14 cellular contexts compared by ENCODE assay signal in genomic region chr1:155925506-155925905, GRCh38. TPM values are rescaled to one million over a fixed set of nuclear protein-coding genes. Genes with fewer than 3 reads are reported as not detected.
DNase-seq lines count a peak whose midpoint lies in the region; ATAC-seq and FAIRE-seq lines count a peak whose summit lies in the region.
"Had no signal": no experiment of that assay in that cellular context is flagged by ENCODE, and none has a peak within 500 bp of the region (broad histone marks: within the 10 kb centered on the region; RNA-seq: fewer than 3 reads in every experiment).

No MANE protein-coding gene starts in this region.

- peaks cover 63% of the 10 kb centered on the region for H3K36me3 Mint-ChIP-seq in activated CD8-positive, alpha-beta memory T cell treated with anti-CD3 and anti-CD28 coated beads, Interleukin-2, amount 10 ng/mL, durations not matched to agents 7 days and 5 days
- H3K36me3 Mint-ChIP-seq in CD4-positive, CD25-positive, alpha-beta regulatory T cell: peaks cover 49% of the 10 kb centered on the region
- no peaks in the 10 kb centered on the region for H3K36me3 Mint-ChIP-seq in activated T-helper 17 cell treated with anti-CD3 and anti-CD28 coated beads, Interleukin-2, amount 50 U/mL, for 72 hours (ENCODE audit: low read depth)
- H3K36me3 Mint-ChIP-seq: IgD-negative memory B cell had no signal

- H3K4me1 ChIP-seq in CD4-positive, CD25-positive, alpha-beta regulatory T cell (ENCODE audit: control insufficient read depth, insufficient read depth, low read length, poor library complexity, severe bottlenecking): peaks cover 8% of the 10 kb centered on the region
- H3K4me1 ChIP-seq in small intestine (ENCODE audit: control insufficient read depth in 2 of 2, insufficient read depth in 1 of 2, low read depth in 1 of 2, low read length in 1 of 2): no peaks in the 10 kb centered on the region
- H3K4me1 ChIP-seq: HAP-1 had no signal

- no peak overlapping the region for H3K4me3 Mint-ChIP-seq in activated CD8-positive, alpha-beta memory T cell treated with anti-CD3 and anti-CD28 coated beads, Interleukin-2, amount 10 ng/mL, durations not matched to agents 7 days and 5 days
- no peak overlapping the region for H3K4me3 Mint-ChIP-seq in CD4-positive, CD25-positive, alpha-beta regulatory T cell
- no peak overlapping the region for H3K4me3 Mint-ChIP-seq in activated T-helper 17 cell treated with anti-CD3 and anti-CD28 coated beads, Interleukin-2, amount 50 U/mL, for 72 hours
- H3K4me3 Mint-ChIP-seq: IgD-negative memory B cell had no signal

- WGBS in small intestine, 3 donors: 54 to 86% (median 65%) methylated on average over 2 of the region's 2 CpGs

- peak; percentile 42 for DNase-seq in activated CD8-positive, alpha-beta memory T cell treated with anti-CD3 and anti-CD28 coated beads, Interleukin-2, amount 50 U/mL, for 48 hours
- no peak for DNase-seq in activated CD8-positive, alpha-beta memory T cell treated with anti-CD3 and anti-CD28 coated beads, Interleukin-2, amount 10 ng/mL, durations not matched to agents 7 days and 5 days
- no peak for DNase-seq in CD4-positive, CD25-positive, alpha-beta regulatory T cell
- DNase-seq in small intestine (peak; percentile 87), NCI-H1694 treated with DMSO at 0.1 percent for 48 hours (lab: John Stamatoyannopoulos, UW) (no peak)
- DNase-seq: 8988T, AML-193, DMS53 had no signal

- H3K9me3 ChIP-seq in CD4-positive, CD25-positive, alpha-beta regulatory T cell (ENCODE audit: control insufficient read depth in 2 of 2, low read length in 2 of 2): no peaks in the 10 kb centered on the region
- no peaks in the 10 kb centered on the region for H3K9me3 ChIP-seq in small intestine (ENCODE audit: control insufficient read depth, low read depth)
- H3K9me3 ChIP-seq: BLaER1, HAP-1 had no signal

- ATAC-seq in activated CD8-positive, alpha-beta memory T cell treated with anti-CD3 and anti-CD28 coated beads, Interleukin-2, amount 10 ng/mL, durations not matched to agents 7 days and 5 days: no peak
- ATAC-seq in CD4-positive, CD25-positive, alpha-beta regulatory T cell (ENCODE audit: low read depth in 2 of 2): no peak
- no peak for ATAC-seq in activated T-helper 17 cell treated with anti-CD3 and anti-CD28 coated beads, Interleukin-2, amount 50 U/mL, for 72 hours (replicated peaks)
- ATAC-seq in GM19035 (IDR thresholded peaks at IDR 0.05; ENCODE audit: unreplicated experiment): no peak

- peaks cover 93% of the 10 kb centered on the region for H3K36me3 ChIP-seq in CD4-positive, CD25-positive, alpha-beta regulatory T cell (ENCODE audit: control insufficient read depth, insufficient read depth, low read length)
- peaks cover 24 to 27% of the 10 kb centered on the region in 2 donors for H3K36me3 ChIP-seq in small intestine (ENCODE audit: control insufficient read depth in 2 of 2, insufficient read depth in 2 of 2, low read length in 2 of 2)

- no peaks in the 10 kb centered on the region for H3K27me3 Mint-ChIP-seq in activated CD8-positive, alpha-beta memory T cell treated with anti-CD3 and anti-CD28 coated beads, Interleukin-2, amount 10 ng/mL, durations not matched to agents 7 days and 5 days
- no peaks in the 10 kb centered on the region for H3K27me3 Mint-ChIP-seq in CD4-positive, CD25-positive, alpha-beta regulatory T cell
- H3K27me3 Mint-ChIP-seq in activated T-helper 17 cell treated with anti-CD3 and anti-CD28 coated beads, Interleukin-2, amount 50 U/mL, for 72 hours: no peaks in the 10 kb centered on the region
- H3K27me3 Mint-ChIP-seq: IgD-negative memory B cell had no signal

- no peaks in the 10 kb centered on the region for H3K27me3 ChIP-seq in CD4-positive, CD25-positive, alpha-beta regulatory T cell (ENCODE audit: control insufficient read depth, insufficient read depth, low read length)
- H3K27me3 ChIP-seq in small intestine (ENCODE audit: control insufficient read depth in 2 of 2, insufficient read depth in 2 of 2, low read length in 2 of 2): no peaks in the 10 kb centered on the region
- H3K27me3 ChIP-seq: BLaER1 had no signal

- no peak overlapping the region for H3K4me3 ChIP-seq in CD4-positive, CD25-positive, alpha-beta regulatory T cell (ENCODE audit: low read depth, low read length)
- no peak overlapping the region for H3K4me3 ChIP-seq in small intestine (ENCODE audit: low read depth in 1 of 2, low read length in 2 of 2)
- H3K4me3 ChIP-seq: BLaER1, HAP-1 had no signal

- CTCF ChIA-PET in activated CD8-positive, alpha-beta memory T cell treated with anti-CD3 and anti-CD28 coated beads, Interleukin-2, amount 10 ng/mL, durations not matched to agents 7 days and 5 days (lab: Charles Lee): interaction anchor here (1.6 kb wide), 1 partner anchor 675 kb away, joined by 3 read pairs; no protein-coding TSS in a partner anchor

- H3K4me1 Mint-ChIP-seq in activated CD8-positive, alpha-beta memory T cell treated with anti-CD3 and anti-CD28 coated beads, Interleukin-2, amount 10 ng/mL, durations not matched to agents 7 days and 5 days: peaks cover 24% of the 10 kb centered on the region
- peaks cover 3 to 18% (median 16%) of the 10 kb centered on the region in 4 donors for H3K4me1 Mint-ChIP-seq in CD4-positive, CD25-positive, alpha-beta regulatory T cell
- H3K4me1 Mint-ChIP-seq in activated T-helper 17 cell treated with anti-CD3 and anti-CD28 coated beads, Interleukin-2, amount 50 U/mL, for 72 hours: peaks cover 8% of the 10 kb centered on the region

- no peaks in the 10 kb centered on the region for H3K9me3 Mint-ChIP-seq in activated CD8-positive, alpha-beta memory T cell treated with anti-CD3 and anti-CD28 coated beads, Interleukin-2, amount 10 ng/mL, durations not matched to agents 7 days and 5 days (ENCODE audit: low read depth)
- H3K9me3 Mint-ChIP-seq in CD4-positive, CD25-positive, alpha-beta regulatory T cell: no peaks in the 10 kb centered on the region
- no peaks in the 10 kb centered on the region for H3K9me3 Mint-ChIP-seq in activated T-helper 17 cell treated with anti-CD3 and anti-CD28 coated beads, Interleukin-2, amount 50 U/mL, for 72 hours
- H3K9me3 Mint-ChIP-seq: IgD-negative memory B cell had no signal

- no peak overlapping the region for H3K27ac Mint-ChIP-seq in activated CD8-positive, alpha-beta memory T cell treated with anti-CD3 and anti-CD28 coated beads, Interleukin-2, amount 10 ng/mL, durations not matched to agents 7 days and 5 days
- peak overlapping the region in 2 of 3 donors; percentile 52 to 59 for H3K27ac Mint-ChIP-seq in CD4-positive, CD25-positive, alpha-beta regulatory T cell
- H3K27ac Mint-ChIP-seq in activated T-helper 17 cell treated with anti-CD3 and anti-CD28 coated beads, Interleukin-2, amount 50 U/mL, for 72 hours: peak overlapping the region; percentile 29
- H3K27ac Mint-ChIP-seq: IgD-negative memory B cell had no signal

- FAIRE-seq in small intestine (lab: Jason Lieb, UNC): no peak
- FAIRE-seq: H1 had no signal

- H3K27ac ChIP-seq in CD4-positive, CD25-positive, alpha-beta regulatory T cell (ENCODE audit: insufficient read depth, low read length, poor library complexity, severe bottlenecking): no peak overlapping the region
- H3K27ac ChIP-seq in small intestine (ENCODE audit: low read depth in 1 of 2, low read length in 1 of 2): peak overlapping the region; percentile 24 to 55
- H3K27ac ChIP-seq: BLaER1 had no signal

RNA-seq across cellular contexts. Expression of gene KHDC4, which starts 8.7 kb away (rescaled TPM):
- total RNA-seq in activated CD8-positive, alpha-beta memory T cell treated with anti-CD3 and anti-CD28 coated beads, Interleukin-2, amount 10 ng/mL, durations not matched to agents 7 days and 5 days: 10 to 100 TPM; 80.2 to 99.4 TPM
- 60.1 TPM for total RNA-seq in CD4-positive, CD25-positive, alpha-beta regulatory T cell
- 10 to 100 TPM in 1 of 4 donors, 1 to 10 TPM in 3; 7.4 to 10.8 (median 8.3) TPM for polyA plus RNA-seq in CD4-positive, CD25-positive, alpha-beta regulatory T cell
- total RNA-seq in activated T-helper 17 cell treated with anti-CD3 and anti-CD28 coated beads, Interleukin-2, amount 50 U/mL, for 72 hours: 100 to 1,000 TPM in 1 of 2 donors, 10 to 100 TPM in 1; 67.5 to 109 TPM
- 10 to 100 TPM in 2 of 3 donors, 1 to 10 TPM in 1; 7.3 to 29.5 (median 15.0) TPM for polyA plus RNA-seq in small intestine

RNA-seq across cellular contexts. Expression of gene RIT1, which starts 14.4 kb away (rescaled TPM):
- 10 to 100 TPM; 24.0 to 24.7 TPM for total RNA-seq in activated CD8-positive, alpha-beta memory T cell treated with anti-CD3 and anti-CD28 coated beads, Interleukin-2, amount 10 ng/mL, durations not matched to agents 7 days and 5 days
- 55.8 TPM for total RNA-seq in CD4-positive, CD25-positive, alpha-beta regulatory T cell
- 10 to 100 TPM; 25.0 to 32.1 (median 29.0) TPM for polyA plus RNA-seq in CD4-positive, CD25-positive, alpha-beta regulatory T cell
- 10 to 100 TPM; 28.1 to 79.8 TPM for total RNA-seq in activated T-helper 17 cell treated with anti-CD3 and anti-CD28 coated beads, Interleukin-2, amount 50 U/mL, for 72 hours
- polyA plus RNA-seq in small intestine: 10 to 100 TPM in 1 of 3 donors, 1 to 10 TPM in 2; 9.7 to 13.4 (median 9.9) TPM

RNA-seq across cellular contexts. Expression of gene RXFP4, which starts 15.9 kb away (rescaled TPM):
- total RNA-seq in activated CD8-positive, alpha-beta memory T cell treated with anti-CD3 and anti-CD28 coated beads, Interleukin-2, amount 10 ng/mL, durations not matched to agents 7 days and 5 days: not detected
- not detected for total RNA-seq in CD4-positive, CD25-positive, alpha-beta regulatory T cell
- 1 to 10 TPM in 1 of 4 donors, under 1 TPM in 1, not detected in 2; 0.32 to 1.4 TPM for polyA plus RNA-seq in CD4-positive, CD25-positive, alpha-beta regulatory T cell
- total RNA-seq in activated T-helper 17 cell treated with anti-CD3 and anti-CD28 coated beads, Interleukin-2, amount 50 U/mL, for 72 hours: not detected
- 1 to 10 TPM in 1 of 3 donors, under 1 TPM in 1, not detected in 1; 0.82 to 1.3 TPM for polyA plus RNA-seq in small intestine
- total RNA-seq: H1 had no signal
- polyA plus RNA-seq: H1 had no signal

RNA-seq across cellular contexts. Expression of gene ARHGEF2, which starts 52.8 kb away (rescaled TPM):
- 100 to 1,000 TPM; 159 to 161 TPM for total RNA-seq in activated CD8-positive, alpha-beta memory T cell treated with anti-CD3 and anti-CD28 coated beads, Interleukin-2, amount 10 ng/mL, durations not matched to agents 7 days and 5 days
- total RNA-seq in CD4-positive, CD25-positive, alpha-beta regulatory T cell: 108 TPM
- polyA plus RNA-seq in CD4-positive, CD25-positive, alpha-beta regulatory T cell: 10 to 100 TPM; 16.1 to 19.2 (median 16.3) TPM
- total RNA-seq in activated T-helper 17 cell treated with anti-CD3 and anti-CD28 coated beads, Interleukin-2, amount 50 U/mL, for 72 hours: 100 to 1,000 TPM; 108 to 205 TPM
- 10 to 100 TPM; 14.6 to 41.4 (median 35.1) TPM for polyA plus RNA-seq in small intestine

Comparison
In these comparisons a context has a peak if more than half of its experiments do, and no peak if none do; other contexts are left out.
1. DNase-seq: peak in activated CD8-positive, alpha-beta memory T cell treated with anti-CD3 and anti-CD28 coated beads, Interleukin-2, amount 50 U/mL, for 48 hours (single experiment) and small intestine (single experiment); none in activated CD8-positive, alpha-beta memory T cell treated with anti-CD3 and anti-CD28 coated beads, Interleukin-2, amount 10 ng/mL, durations not matched to agents 7 days and 5 days (single experiment), CD4-positive, CD25-positive, alpha-beta regulatory T cell (0 of 3) and NCI-H1694 treated with DMSO at 0.1 percent for 48 hours (single experiment).